In the genomic region with DNA sequence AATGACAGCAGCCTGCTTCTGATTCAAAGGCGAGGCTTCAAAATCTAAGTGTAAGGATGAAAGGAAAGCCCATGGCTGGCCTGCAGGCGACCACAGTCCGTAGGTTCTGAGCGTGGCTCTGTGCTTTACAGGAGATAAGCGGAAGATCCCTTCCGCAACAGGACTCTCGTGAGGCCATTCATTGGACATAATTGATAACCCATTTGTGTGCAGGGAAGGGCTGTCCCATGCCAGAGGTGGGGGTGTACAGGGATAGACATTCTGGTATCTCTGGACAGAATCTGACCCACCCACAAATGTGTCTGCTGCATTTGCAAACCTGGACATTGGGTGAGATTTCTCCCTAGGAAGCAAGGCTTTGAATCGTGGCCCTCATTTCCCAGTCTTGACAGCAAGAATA, we compare ENCODE assay signal across 19 cellular contexts.
"Had no signal": no experiment of that assay in that cellular context is flagged by ENCODE, and none has a peak within 500 bp of the region (broad histone marks: within the 10 kb centered on the region; RNA-seq: fewer than 3 reads in every experiment).

No MANE protein-coding gene starts in this region.

- DNase-seq: activated CD4-positive, alpha-beta T cell treated with anti-CD3 and anti-CD28 coated beads for 1 hour; activated gamma-delta T cell treated with Interleukin-2 at 50 U/mL for 16 hours; amniotic stem cell; foreskin keratinocyte; left cardiac atrium; mammary epithelial cell; stimulated activated CD4-positive, alpha-beta T cell treated with anti-CD3 and anti-CD28 coated beads, Interleukin-15, amount 100 ng/mL, for 24 hours; stimulated activated CD4-positive, alpha-beta T cell treated with anti-CD3 and anti-CD28 coated beads, Interleukin-4, amount 100 ng/mL, for 1 hour; stimulated activated naive CD8-positive, alpha-beta T cell treated with anti-CD3 and anti-CD28 coated beads, Interleukin-15, Interleukin-2, amounts not matched to agents 100 U/mL and 50 U/mL, for 24 hours; T-helper 1 cell; upper lobe of right lung had no signal

- H3K27me3 Mint-ChIP-seq: activated CD8-positive, alpha-beta T cell treated with anti-CD3 and anti-CD28 coated beads for 36 hours; activated naive CD8-positive, alpha-beta T cell had no signal

- H3K9me3 Mint-ChIP-seq: activated CD8-positive, alpha-beta T cell treated with anti-CD3 and anti-CD28 coated beads for 36 hours had no signal

- H3K27me3 ChIP-seq: foreskin keratinocyte, SJSA1, upper lobe of right lung had no signal

- H3K36me3 Mint-ChIP-seq: activated naive CD8-positive, alpha-beta T cell; naive B cell had no signal

- H3K9me3 ChIP-seq: neutrophil, upper lobe of right lung had no signal

- H3K4me3 Mint-ChIP-seq: activated CD8-positive, alpha-beta T cell treated with anti-CD3 and anti-CD28 coated beads for 36 hours; activated naive CD8-positive, alpha-beta T cell had no signal

- FAIRE-seq: colon, endothelial cell of umbilical vein had no signal

- H3K27ac Mint-ChIP-seq: activated CD8-positive, alpha-beta T cell treated with anti-CD3 and anti-CD28 coated beads for 36 hours had no signal

- ATAC-seq: foreskin keratinocyte; stimulated activated naive CD8-positive, alpha-beta T cell treated with anti-CD3 and anti-CD28 coated beads, Interleukin-15, Interleukin-2, amounts not matched to agents 100 U/mL and 50 U/mL, for 24 hours; upper lobe of right lung had no signal

- H3K36me3 ChIP-seq: neutrophil, upper lobe of right lung had no signal

- H3K4me3 ChIP-seq: SJSA1, skin epidermis, upper lobe of right lung had no signal

- H3K27ac ChIP-seq: foreskin keratinocyte, neutrophil, SJSA1, upper lobe of right lung had no signal
